Comparison of ENCODE assay signal across 1 cellular context in genomic region chr20:48739395-48740268, GRCh38.
TF ChIP-seq lines count a peak whose summit lies in the region.

No MANE protein-coding gene starts in this region.

TF ChIP-seq in H1, 55 proteins besides CTCF, POLR2A, EP300 and RAD21:
- no peak for TF ChIP-seq NANOG (IDR thresholded peaks at IDR 0.05; ENCODE audit: insufficient read depth, low read depth, low read length, poor library complexity, severe bottlenecking)
- TF ChIP-seq KDM1A (IDR thresholded peaks at IDR 0.05; ENCODE audit: borderline replicate concordance, low read length) = peak; percentile 70; the same call in 1 of the 2 replicates
